In genomic region chr18:3748081-3748480, GRCh38 we compare ENCODE assay signal across 13 cellular contexts.
A peak's percentile ranks its signal among the peaks of the same experiment; 100 is the strongest.
DNase-seq lines count a peak whose midpoint lies in the region; ATAC-seq and TF ChIP-seq lines count a peak whose summit lies in the region.
"Had no signal": no experiment of that assay in that cellular context is flagged by ENCODE, and none has a peak within 500 bp of the region (broad histone marks: within the 10 kb centered on the region; RNA-seq: fewer than 3 reads in every experiment).

No MANE protein-coding gene starts in this region.

- peaks cover 18% of the 10 kb centered on the region for H3K4me1 ChIP-seq in PC-9 (replicated peaks; ENCODE audit: insufficient read depth)
- peaks cover 3 to 14% of the 10 kb centered on the region in 2 donors for H3K4me1 ChIP-seq in thoracic aorta (ENCODE audit: control insufficient read depth in 1 of 2, low read depth in 2 of 2)

- 0 out of 2 replicates have a peak overlapping the region, but pooled peaks have one; percentile 67 for H3K4me2 ChIP-seq in PC-9

- H3K36me3 ChIP-seq in PC-9 (ENCODE audit: low read depth) (no peaks in the 10 kb centered on the region), thoracic aorta (no peaks in the 10 kb centered on the region)

- H3K9me3 ChIP-seq in PC-9 (ENCODE audit: insufficient read depth, low read depth) (no peaks in the 10 kb centered on the region), thoracic aorta (no peaks in the 10 kb centered on the region)

- BruUV-seq in Calu3 (replicated peaks; lab: Mats Ljungman, UMichigan) (no TSS peak), PC-9 (replicated peaks; lab: Mats Ljungman, UMichigan) (no TSS peak)

- H3K4me3 ChIP-seq in PC-9 (no peak overlapping the region), thoracic aorta (peak overlapping the region; percentile 58)

- H3K4me1 Mint-ChIP-seq in Calu3 (ENCODE audit: low read depth, unreplicated experiment), result peaks cover 18% of the 10 kb centered on the region
- H3K4me1 Mint-ChIP-seq in dendritic cell treated with granulocyte-macrophage colony-stimulating factor and Interleukin-4, amounts not matched to agents 40 ng/mL and 50 ng/mL, for 4 days (ENCODE audit: low read depth), result peaks cover 52% of the 10 kb centered on the region
- H3K4me1 Mint-ChIP-seq: B cell had no signal

- H3K9me2 ChIP-seq in PC-9 (ENCODE audit: insufficient read depth), result no peaks in the 10 kb centered on the region; the same call in 1 of the 2 replicates

- H3K9me3 Mint-ChIP-seq in Calu3 (ENCODE audit: low read depth, unreplicated experiment), result peaks cover 2% of the 10 kb centered on the region
- H3K9me3 Mint-ChIP-seq in dendritic cell treated with granulocyte-macrophage colony-stimulating factor and Interleukin-4, amounts not matched to agents 40 ng/mL and 50 ng/mL, for 4 days, result peaks cover 17% of the 10 kb centered on the region

- no peak for DNase-seq in Calu3
- DNase-seq in PC-9, result no peak
- DNase-seq in thoracic aorta (ENCODE audit: low spot score), result no peak
- DNase-seq in posterior cingulate gyrus, result no peak
- DNase-seq: DMS 273 treated with DMSO at 0.1 percent for 48 hours, GOT3, NCI-H1092 treated with DMSO at 0.1 percent for 48 hours, NCI-H1694 treated with DMSO at 0.1 percent for 48 hours, NCI-H774 had no signal

- H2AFZ ChIP-seq in PC-9, result no peak overlapping the region

- H3K36me3 Mint-ChIP-seq in Calu3 (ENCODE audit: insufficient read depth, unreplicated experiment), result peaks cover 6% of the 10 kb centered on the region
- H3K36me3 Mint-ChIP-seq in dendritic cell treated with granulocyte-macrophage colony-stimulating factor and Interleukin-4, amounts not matched to agents 40 ng/mL and 50 ng/mL, for 4 days (ENCODE audit: low read depth), result no peaks in the 10 kb centered on the region

- H3K4me3 Mint-ChIP-seq in Calu3 (ENCODE audit: low read depth, unreplicated experiment), result peak overlapping the region; percentile 55
- no peak overlapping the region for H3K4me3 Mint-ChIP-seq in dendritic cell treated with granulocyte-macrophage colony-stimulating factor and Interleukin-4, amounts not matched to agents 40 ng/mL and 50 ng/mL, for 4 days
- H3K4me3 Mint-ChIP-seq: B cell had no signal

- TF ChIP-seq CTCF in Calu3 (IDR thresholded peaks at IDR 0.05; ENCODE audit: unreplicated experiment) (no peak), PC-9 (conservative IDR thresholded peaks at IDR 0.05) (no peak), thoracic aorta (IDR thresholded peaks at IDR 0.05) (no peak)

- intact Hi-C loops in Calu3 (cut with micrococcal nuclease; ENCODE audit: unreplicated experiment), result no loop called here
- intact Hi-C loops in PC-9 (cut with micrococcal nuclease; ENCODE audit: unreplicated experiment), result no loop called here
- intact Hi-C loops in dendritic cell treated with granulocyte-macrophage colony-stimulating factor and Interleukin-4, amounts not matched to agents 40 ng/mL and 50 ng/mL, for 4 days (cut with micrococcal nuclease), result loop anchor here (5.0 kb wide), 1 partner anchor 36 kb away; no protein-coding TSS in a partner anchor
- intact Hi-C loops in posterior cingulate gyrus (cut with DNase I), result no loop called here

- no peaks in the 10 kb centered on the region for H4K20me1 ChIP-seq in PC-9 (ENCODE audit: insufficient read depth)

- H3F3A ChIP-seq in PC-9 (ENCODE audit: insufficient read depth, low read depth), result peaks cover 7% of the 10 kb centered on the region

- CTCF ChIA-PET in Calu3 (lab: Charles Lee) (no interaction called here), PC-9 (lab: Charles Lee) (no interaction called here)

- H3K27me3 Mint-ChIP-seq in Calu3 (ENCODE audit: unreplicated experiment), result no peaks in the 10 kb centered on the region
- no peaks in the 10 kb centered on the region for H3K27me3 Mint-ChIP-seq in dendritic cell treated with granulocyte-macrophage colony-stimulating factor and Interleukin-4, amounts not matched to agents 40 ng/mL and 50 ng/mL, for 4 days

- H3K27me3 ChIP-seq in PC-9 (ENCODE audit: insufficient read depth, low read depth) (no peaks in the 10 kb centered on the region), thoracic aorta (replicated peaks; ENCODE audit: insufficient read depth) (no peaks in the 10 kb centered on the region)

- H3K79me2 ChIP-seq in PC-9 (ENCODE audit: low read depth), result no peaks in the 10 kb centered on the region

- ATAC-seq in thoracic aorta (ENCODE audit: insufficient number of reproducible peaks, low FRiP score, low read depth) (no peak), HG03571 (IDR thresholded peaks at IDR 0.05; ENCODE audit: unreplicated experiment) (no peak), HG03280 (IDR thresholded peaks at IDR 0.05; ENCODE audit: unreplicated experiment) (no peak)

- POLR2A ChIA-PET in PC-9 (lab: Charles Lee; ENCODE audit: unreplicated experiment), result no interaction called here

- no peak overlapping the region for H3K27ac ChIP-seq in PC-9
- H3K27ac ChIP-seq in thoracic aorta, result no peak overlapping the region

- H3K27ac Mint-ChIP-seq in Calu3 (ENCODE audit: unreplicated experiment), result peak overlapping the region; percentile 76
- H3K27ac Mint-ChIP-seq in dendritic cell treated with granulocyte-macrophage colony-stimulating factor and Interleukin-4, amounts not matched to agents 40 ng/mL and 50 ng/mL, for 4 days, result peak overlapping the region; percentile 76
- H3K27ac Mint-ChIP-seq: B cell had no signal
